In genomic region chrX:154019633-154020499, GRCh38 we compare ENCODE assay signal across 8 cellular contexts. TPM values are rescaled to one million over a fixed set of nuclear protein-coding genes. Genes with fewer than 3 reads are reported as not detected.
DNase-seq lines count a peak whose midpoint lies in the region; TF ChIP-seq lines count a peak whose summit lies in the region.

Gene IRAK1, minus strand, starts transcription at chrX:154019902. Its CDS starts 90 bp downstream, at chrX:154019812.

- peak; percentile 89 for DNase-seq in GM03348 (ENCODE audit: low spot score)
- DNase-seq in GM23248: peak; percentile 83
- peak; percentile 53 for DNase-seq in LoVo (ENCODE audit: low spot score)
- DNase-seq in cerebellar cortex (ENCODE audit: low spot score): peak; percentile 13
- DNase-seq in iris pigment epithelial cell (ENCODE audit: low read depth): peak; percentile 63
- DNase-seq in stimulated activated CD4-positive, alpha-beta T cell treated with anti-CD3 and anti-CD28 coated beads, Interleukin-12 subunit alpha, Interleukin-12 subunit beta, amount 100 ng/mL, for 4 hours: peak; percentile 53
- DNase-seq in kidney glomerular epithelial cell (lab: John Stamatoyannopoulos, UW): no peak

- TF ChIP-seq CTCF in VCaP (conservative IDR thresholded peaks at IDR 0.05): no peak; the same call in 1 of the 2 replicates

- no peaks in the 10 kb centered on the region for H3K9me2 ChIP-seq in GM23248 (ENCODE audit: insufficient read depth)

- in situ Hi-C loops in GM23248 (cut with MboI): no loop called here

- no peaks in the 10 kb centered on the region for H4K20me1 ChIP-seq in GM23248 (ENCODE audit: insufficient read depth)

- H3K9me3 ChIP-seq in GM23248 (ENCODE audit: low read depth): no peaks in the 10 kb centered on the region

- peaks cover 39% of the 10 kb centered on the region for H3K79me2 ChIP-seq in GM23248 (ENCODE audit: insufficient read depth)

- 6 to 11% methylated on average over 17 to 21 of the region's 96 CpGs for WGBS in GM23248 (ENCODE audit: low coverage in 1 of 2, low lambda C conversion rate in 2 of 2, missing lambda C conversion rate in 2 of 2), 2 experiments

- no peaks in the 10 kb centered on the region for H3K36me3 ChIP-seq in GM23248 (ENCODE audit: low read depth)

- H2AFZ ChIP-seq in GM23248: no peak within 1 kb of the TSS

- peaks cover 12% of the 10 kb centered on the region; the same call in 1 of the 2 replicates for H3F3A ChIP-seq in GM23248 (ENCODE audit: insufficient read depth)

- H3K4me1 ChIP-seq in GM23248 (ENCODE audit: insufficient read depth): peaks cover 20% of the 10 kb centered on the region

- no peaks in the 10 kb centered on the region for H3K27me3 ChIP-seq in GM23248 (replicated peaks; ENCODE audit: insufficient read depth)

- H3K4me3 ChIP-seq in GM23248: peak within 1 kb of the TSS; percentile 74

- peak within 1 kb of the TSS; percentile 84 for H3K27ac ChIP-seq in GM23248
- peak within 1 kb of the TSS; percentile 91 for H3K27ac ChIP-seq in VCaP

- peak within 1 kb of the TSS; percentile 85 for H3K4me2 ChIP-seq in GM23248 (ENCODE audit: unreplicated experiment)

- H3K9ac ChIP-seq in GM23248: peak within 1 kb of the TSS; percentile 92

RNA-seq across cellular contexts. Expression of gene IRAK1, which starts in this region (rescaled TPM):
- total RNA-seq in GM23248 (2014; rRNA removed; shearing (Covaris generic)): 45.3 and 54.7 TPM in 2 replicates
- 58.7 and 58.8 TPM in 2 replicates for polyA plus RNA-seq in GM23248 (2016; fragmentation: Nextera tagmentation; extraction: Ambion mirVana)
